1 cellular context compared by ENCODE assay signal in the genomic region with DNA sequence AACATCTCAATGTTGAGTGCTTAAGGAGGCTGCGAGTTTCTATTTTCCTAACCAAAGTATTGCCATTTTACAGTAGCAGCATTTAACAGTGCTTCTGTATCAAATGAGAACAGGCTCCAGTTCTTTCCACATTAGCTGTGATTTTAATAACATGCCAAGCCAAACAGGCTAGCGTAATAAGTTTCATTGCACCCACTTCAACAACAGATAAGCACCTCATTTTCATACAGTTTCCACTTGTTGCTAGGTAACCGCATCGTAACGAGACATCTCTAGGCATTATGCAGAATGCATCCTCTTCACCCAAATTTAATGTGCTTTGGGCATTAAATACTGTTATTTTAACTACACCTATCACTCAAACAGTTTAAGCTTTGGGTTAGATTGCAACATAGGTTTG.
A peak's percentile ranks its signal among the peaks of the same experiment; 100 is the strongest.
TF ChIP-seq lines count a peak whose summit lies in the region.

No MANE protein-coding gene starts in this region.

TF ChIP-seq in HEK293, 187 proteins besides CTCF, POLR2A, EP300 and RAD21 (continued from another document):
- no peak for TF ChIP-seq AEBP2 (tag by site-specific recombination; IDR thresholded peaks at IDR 0.05; ENCODE audit: borderline replicate concordance)
- TF ChIP-seq HOXC10 (CRISPR knock-in tag; IDR thresholded peaks at IDR 0.05), result no peak
- TF ChIP-seq YY2 (tag by site-specific recombination; IDR thresholded peaks at IDR 0.05), result no peak
- TF ChIP-seq, protein P1, sequence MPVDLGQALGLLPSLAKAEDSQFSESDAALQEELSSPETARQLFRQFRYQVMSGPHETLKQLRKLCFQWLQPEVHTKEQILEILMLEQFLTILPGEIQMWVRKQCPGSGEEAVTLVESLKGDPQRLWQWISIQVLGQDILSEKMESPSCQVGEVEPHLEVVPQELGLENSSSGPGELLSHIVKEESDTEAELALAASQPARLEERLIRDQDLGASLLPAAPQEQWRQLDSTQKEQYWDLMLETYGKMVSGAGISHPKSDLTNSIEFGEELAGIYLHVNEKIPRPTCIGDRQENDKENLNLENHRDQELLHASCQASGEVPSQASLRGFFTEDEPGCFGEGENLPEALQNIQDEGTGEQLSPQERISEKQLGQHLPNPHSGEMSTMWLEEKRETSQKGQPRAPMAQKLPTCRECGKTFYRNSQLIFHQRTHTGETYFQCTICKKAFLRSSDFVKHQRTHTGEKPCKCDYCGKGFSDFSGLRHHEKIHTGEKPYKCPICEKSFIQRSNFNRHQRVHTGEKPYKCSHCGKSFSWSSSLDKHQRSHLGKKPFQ (tag by site-specific recombination; IDR thresholded peaks at IDR 0.05), result no peak
- no peak for TF ChIP-seq ZNF621 (tag by site-specific recombination; IDR thresholded peaks at IDR 0.05)
- TF ChIP-seq SP3 (tag by site-specific recombination; IDR thresholded peaks at IDR 0.05), result no peak
- no peak for TF ChIP-seq KLF1 (tag by site-specific recombination; IDR thresholded peaks at IDR 0.05)
- peak; percentile 60 for TF ChIP-seq OSR2 (tag by site-specific recombination; IDR thresholded peaks at IDR 0.05)
- no peak for TF ChIP-seq ZNF155 (tag by site-specific recombination; IDR thresholded peaks at IDR 0.05)
- TF ChIP-seq, protein P2, sequence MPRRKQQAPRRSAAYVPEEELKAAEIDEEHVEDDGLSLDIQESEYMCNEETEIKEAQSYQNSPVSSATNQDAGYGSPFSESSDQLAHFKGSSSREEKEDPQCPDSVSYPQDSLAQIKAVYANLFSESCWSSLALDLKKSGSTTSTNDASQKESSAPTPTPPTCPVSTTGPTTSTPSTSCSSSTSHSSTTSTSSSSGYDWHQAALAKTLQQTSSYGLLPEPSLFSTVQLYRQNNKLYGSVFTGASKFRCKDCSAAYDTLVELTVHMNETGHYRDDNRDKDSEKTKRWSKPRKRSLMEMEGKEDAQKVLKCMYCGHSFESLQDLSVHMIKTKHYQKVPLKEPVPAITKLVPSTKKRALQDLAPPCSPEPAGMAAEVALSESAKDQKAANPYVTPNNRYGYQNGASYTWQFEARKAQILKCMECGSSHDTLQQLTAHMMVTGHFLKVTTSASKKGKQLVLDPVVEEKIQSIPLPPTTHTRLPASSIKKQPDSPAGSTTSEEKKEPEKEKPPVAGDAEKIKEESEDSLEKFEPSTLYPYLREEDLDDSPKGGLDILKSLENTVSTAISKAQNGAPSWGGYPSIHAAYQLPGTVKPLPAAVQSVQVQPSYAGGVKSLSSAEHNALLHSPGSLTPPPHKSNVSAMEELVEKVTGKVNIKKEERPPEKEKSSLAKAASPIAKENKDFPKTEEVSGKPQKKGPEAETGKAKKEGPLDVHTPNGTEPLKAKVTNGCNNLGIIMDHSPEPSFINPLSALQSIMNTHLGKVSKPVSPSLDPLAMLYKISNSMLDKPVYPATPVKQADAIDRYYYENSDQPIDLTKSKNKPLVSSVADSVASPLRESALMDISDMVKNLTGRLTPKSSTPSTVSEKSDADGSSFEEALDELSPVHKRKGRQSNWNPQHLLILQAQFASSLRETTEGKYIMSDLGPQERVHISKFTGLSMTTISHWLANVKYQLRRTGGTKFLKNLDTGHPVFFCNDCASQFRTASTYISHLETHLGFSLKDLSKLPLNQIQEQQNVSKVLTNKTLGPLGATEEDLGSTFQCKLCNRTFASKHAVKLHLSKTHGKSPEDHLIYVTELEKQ (tag by site-specific recombination; IDR thresholded peaks at IDR 0.05; ENCODE audit: borderline replicate concordance), result no peak
- TF ChIP-seq HIC1 (tag by site-specific recombination; IDR thresholded peaks at IDR 0.05), result no peak
TF ChIP-seq in HEK293: peak in this region for 3.
